17 cellular contexts compared by ENCODE assay signal in the genomic region with DNA sequence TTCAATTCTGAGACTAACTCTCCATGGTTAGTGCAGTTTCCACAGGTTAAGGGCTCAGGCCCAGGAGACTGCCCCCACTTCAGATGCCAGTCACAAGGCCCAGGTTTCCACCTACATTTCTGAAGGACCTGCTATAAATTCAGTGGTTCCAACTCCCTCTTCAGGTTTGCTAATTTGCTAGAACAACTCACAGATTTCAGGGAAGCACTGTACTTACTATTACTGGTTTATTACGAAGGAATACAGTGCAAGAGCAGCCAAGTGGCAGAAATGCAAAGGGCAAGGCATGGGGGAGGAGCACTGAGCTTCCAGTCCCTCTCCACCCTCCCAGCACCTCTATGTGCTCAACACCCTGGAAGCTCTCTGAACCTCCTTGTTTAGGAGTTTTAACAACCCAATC. TPM values are rescaled to one million over a fixed set of nuclear protein-coding genes. Genes with fewer than 3 reads are reported as not detected.
DNase-seq lines count a peak whose midpoint lies in the region; ATAC-seq and TF ChIP-seq lines count a peak whose summit lies in the region.
"Had no signal": no experiment of that assay in that cellular context is flagged by ENCODE, and none has a peak within 500 bp of the region (broad histone marks: within the 10 kb centered on the region; RNA-seq: fewer than 3 reads in every experiment).

No MANE protein-coding gene starts in this region.

- H3K9me3 Mint-ChIP-seq in activated CD4-positive, alpha-beta memory T cell treated with anti-CD3 and anti-CD28 coated beads, Interleukin-2, amount 10 ng/mL, durations not matched to agents 7 days and 5 days, result peaks cover 5% of the 10 kb centered on the region

- H3K4me3 ChIP-seq in heart left ventricle, result no peak overlapping the region
- H3K4me3 ChIP-seq in right cardiac atrium (ENCODE audit: low read length), result no peak overlapping the region
- no peak overlapping the region for H3K4me3 ChIP-seq in kidney epithelial cell (ENCODE audit: low read depth, low read length)
- H3K4me3 ChIP-seq in thyroid gland (replicated peaks in 1 of 3), result no peak overlapping the region
- H3K4me3 ChIP-seq: prostate gland, transverse colon had no signal

- peaks cover 17% of the 10 kb centered on the region for H3K36me3 Mint-ChIP-seq in activated CD4-positive, alpha-beta memory T cell treated with anti-CD3 and anti-CD28 coated beads, Interleukin-2, amount 10 ng/mL, durations not matched to agents 7 days and 5 days (ENCODE audit: low read depth)

- WGBS in heart left ventricle, 4 donors, result 64 to 82% (median 74%) methylated on average over 1 of the region's 1 CpG
- WGBS in right cardiac atrium, result 76% methylated on average over 1 of the region's 1 CpG
- 33 to 81% methylated on average over 1 of the region's 1 CpG for WGBS in thyroid gland, 2 donors

- intact Hi-C loops in heart left ventricle (cut with DNase I), result no loop called here
- intact Hi-C loops in right cardiac atrium (cut with DNase I), result no loop called here
- intact Hi-C loops in thyroid gland (cut with DNase I), result no loop called here

- DNase-seq in heart left ventricle (no peak), right cardiac atrium (no peak), kidney epithelial cell (ENCODE audit: low read depth) (no peak), thyroid gland (peak; percentile 10 to 33), hepatic stellate cell (ENCODE audit: low spot score) (no peak), GM13977 (ENCODE audit: low spot score) (no peak), mucosa of gallbladder (ENCODE audit: low spot score) (no peak)
- DNase-seq in activated CD4-positive, alpha-beta memory T cell treated with anti-CD3 and anti-CD28 coated beads, Interleukin-2, amount 10 ng/mL, durations not matched to agents 7 days and 5 days, result no peak
- DNase-seq: aorta, cortex of kidney, DMS53, H7, Karpas-422, NCI-H1930, SHP77 treated with DMSO at 0.1 percent for 48 hours, transverse colon had no signal

- H3K27ac Mint-ChIP-seq in activated CD4-positive, alpha-beta memory T cell treated with anti-CD3 and anti-CD28 coated beads, Interleukin-2, amount 10 ng/mL, durations not matched to agents 7 days and 5 days, result peak overlapping the region; percentile 97

- H3K27me3 ChIP-seq in heart left ventricle (peaks cover 0 to 4% (median 0%) of the 10 kb centered on the region in 9 donors), right cardiac atrium (ENCODE audit: control insufficient read depth, insufficient read depth) (no peaks in the 10 kb centered on the region), kidney epithelial cell (ENCODE audit: control insufficient read depth, insufficient read depth, low read length) (no peaks in the 10 kb centered on the region), thyroid gland (no peaks in the 10 kb centered on the region)
- H3K27me3 ChIP-seq: transverse colon had no signal

- no peak overlapping the region for H3K4me3 Mint-ChIP-seq in activated CD4-positive, alpha-beta memory T cell treated with anti-CD3 and anti-CD28 coated beads, Interleukin-2, amount 10 ng/mL, durations not matched to agents 7 days and 5 days

- ATAC-seq in heart left ventricle, result no peak
- ATAC-seq in right cardiac atrium, result no peak

- H3K27ac ChIP-seq in heart left ventricle, result peak overlapping the region in 9 of 12 donors; percentile 1 to 78 (median 35)
- no peak overlapping the region for H3K27ac ChIP-seq in right cardiac atrium (ENCODE audit: low read length)
- no peak overlapping the region for H3K27ac ChIP-seq in thyroid gland
- H3K27ac ChIP-seq: prostate gland had no signal

- POLR2A ChIA-PET in activated CD4-positive, alpha-beta memory T cell treated with anti-CD3 and anti-CD28 coated beads, Interleukin-2, amount 10 ng/mL, durations not matched to agents 7 days and 5 days (lab: Charles Lee), result interaction anchor here (0.9 kb wide), 1 partner anchor 16 kb away, joined by 3 read pairs; no protein-coding TSS in a partner anchor

- TF ChIP-seq POLR2A in heart left ventricle (IDR thresholded peaks at IDR 0.05) (no peak), thyroid gland (IDR thresholded peaks at IDR 0.05) (no peak)

- peaks cover 7% of the 10 kb centered on the region for H3K27me3 Mint-ChIP-seq in activated CD4-positive, alpha-beta memory T cell treated with anti-CD3 and anti-CD28 coated beads, Interleukin-2, amount 10 ng/mL, durations not matched to agents 7 days and 5 days

- H3K4me1 ChIP-seq in heart left ventricle (peaks cover 0 to 20% (median 5%) of the 10 kb centered on the region in 12 donors), right cardiac atrium (ENCODE audit: control insufficient read depth, insufficient read depth, low read length) (no peaks in the 10 kb centered on the region), thyroid gland (peaks cover 11 to 14% of the 10 kb centered on the region in 2 donors)
- H3K4me1 ChIP-seq: prostate gland had no signal

- TF ChIP-seq CTCF in heart left ventricle (IDR thresholded peaks at IDR 0.05) (no peak), kidney epithelial cell (IDR thresholded peaks at IDR 0.05; ENCODE audit: insufficient read depth, low read length, poor library complexity, severe bottlenecking) (peak; percentile 44), thyroid gland (IDR thresholded peaks at IDR 0.05) (no peak), GM13977 (IDR thresholded peaks at IDR 0.05; ENCODE audit: extremely low read depth, insufficient read depth, missing control alignments) (no peak)

- CTCF ChIA-PET in activated CD4-positive, alpha-beta memory T cell treated with anti-CD3 and anti-CD28 coated beads, Interleukin-2, amount 10 ng/mL, durations not matched to agents 7 days and 5 days (lab: Charles Lee), result no interaction called here

- H3K36me3 ChIP-seq in heart left ventricle (no peaks in the 10 kb centered on the region), kidney epithelial cell (ENCODE audit: control insufficient read depth, insufficient read depth, low read length) (no peaks in the 10 kb centered on the region), thyroid gland (no peaks in the 10 kb centered on the region)
- H3K36me3 ChIP-seq: prostate gland, transverse colon had no signal

- H3K9me3 ChIP-seq in heart left ventricle, result peaks cover 0 to 3% (median 0%) of the 10 kb centered on the region in 12 donors
- no peaks in the 10 kb centered on the region for H3K9me3 ChIP-seq in right cardiac atrium (ENCODE audit: control insufficient read depth, low read length)
- H3K9me3 ChIP-seq in thyroid gland, result no peaks in the 10 kb centered on the region
- H3K9me3 ChIP-seq: prostate gland, transverse colon had no signal

- in situ Hi-C loops in GM13977 (cut with MboI; ENCODE audit: low pct_unique_long_range_greater_than_20kb, low sequenced_read_pairs, unreplicated experiment), result no loop called here

- peaks cover 41% of the 10 kb centered on the region for H3K4me1 Mint-ChIP-seq in activated CD4-positive, alpha-beta memory T cell treated with anti-CD3 and anti-CD28 coated beads, Interleukin-2, amount 10 ng/mL, durations not matched to agents 7 days and 5 days

RNA-seq across cellular contexts. Expression of gene SPON1, which starts 39.3 kb away (rescaled TPM):
- total RNA-seq in heart left ventricle (10 to 100 TPM in 4 of 9 donors, 1 to 10 TPM in 5; 3.0 to 20.0 (median 6.8) TPM), right cardiac atrium (10 to 100 TPM; 22.7 to 32.7 (median 28.3) TPM), kidney epithelial cell (3.2 and 3.7 TPM in 2 replicates), thyroid gland (10 to 100 TPM in 2 of 4 donors, 1 to 10 TPM in 2; 7.3 to 14.9 (median 10.9) TPM), mucosa of gallbladder (195 TPM)
- polyA plus RNA-seq in heart left ventricle (1 to 10 TPM; 1.6 to 9.5 TPM), right cardiac atrium (12.6 TPM)
- total RNA-seq in activated CD4-positive, alpha-beta memory T cell treated with anti-CD3 and anti-CD28 coated beads, Interleukin-2, amount 10 ng/mL, durations not matched to agents 7 days and 5 days, result under 1 TPM; 0.45 to 0.68 TPM

Comparison
In these comparisons a context has a peak if more than half of its experiments do, and no peak if none do; other contexts are left out.
1. H3K27ac ChIP-seq: peak in heart left ventricle (9 of 12); none in right cardiac atrium (single experiment) and thyroid gland (0 of 3).
2. DNase-seq: peak in thyroid gland (2 of 2); none in heart left ventricle (0 of 5), right cardiac atrium (0 of 3), activated CD4-positive, alpha-beta memory T cell treated with anti-CD3 and anti-CD28 coated beads, Interleukin-2, amount 10 ng/mL, durations not matched to agents 7 days and 5 days (single experiment), kidney epithelial cell (single experiment), hepatic stellate cell (single experiment), GM13977 (single experiment) and mucosa of gallbladder (single experiment).